In genomic region chr3:126274735-126275734, GRCh38 we compare ENCODE assay signal across 16 cellular contexts.
A peak's percentile ranks its signal among the peaks of the same experiment; 100 is the strongest.
DNase-seq lines count a peak whose midpoint lies in the region; ATAC-seq lines count a peak whose summit lies in the region.
"Had no signal": no experiment of that assay in that cellular context is flagged by ENCODE, and none has a peak within 500 bp of the region (broad histone marks: within the 10 kb centered on the region; RNA-seq: fewer than 3 reads in every experiment).

No MANE protein-coding gene starts in this region.

- intact Hi-C loops in activated CD4-positive, alpha-beta T cell treated with anti-CD3 and anti-CD28 coated beads, Interleukin-2, amount 10 ng/mL, durations not matched to agents 24 days and 14 days (cut with micrococcal nuclease): no loop called here

- no peaks in the 10 kb centered on the region for H3K36me3 Mint-ChIP-seq in activated CD4-positive, alpha-beta T cell treated with anti-CD3 and anti-CD28 coated beads, Interleukin-2, amount 10 ng/mL, durations not matched to agents 24 days and 14 days (ENCODE audit: low read depth)

- H3K4me1 Mint-ChIP-seq in activated CD4-positive, alpha-beta T cell treated with anti-CD3 and anti-CD28 coated beads, Interleukin-2, amount 10 ng/mL, durations not matched to agents 24 days and 14 days: no peaks in the 10 kb centered on the region

- ATAC-seq in left lobe of liver (peak; percentile 69), GM19455 (IDR thresholded peaks at IDR 0.05; ENCODE audit: unreplicated experiment) (no peak)

- H3K27me3 Mint-ChIP-seq in activated CD4-positive, alpha-beta T cell treated with anti-CD3 and anti-CD28 coated beads, Interleukin-2, amount 10 ng/mL, durations not matched to agents 24 days and 14 days: peaks cover 9% of the 10 kb centered on the region

- no peaks in the 10 kb centered on the region for H3K9me3 Mint-ChIP-seq in activated CD4-positive, alpha-beta T cell treated with anti-CD3 and anti-CD28 coated beads, Interleukin-2, amount 10 ng/mL, durations not matched to agents 24 days and 14 days

- no peak overlapping the region for H3K4me3 Mint-ChIP-seq in activated CD4-positive, alpha-beta T cell treated with anti-CD3 and anti-CD28 coated beads, Interleukin-2, amount 10 ng/mL, durations not matched to agents 24 days and 14 days

- DNase-seq in SIG-M5 treated with dmso at 0.1 percent for 504 hours (lab: John Stamatoyannopoulos, UW; ENCODE audit: unreplicated experiment) (peak; percentile 83), SIG-M5 (lab: John Stamatoyannopoulos, UW) (no peak), SKM-1 (lab: John Stamatoyannopoulos, UW; ENCODE audit: unreplicated experiment) (peak; percentile 77), left lobe of liver (ENCODE audit: low spot score) (peak; percentile 67), DMS114 treated with DMSO at 0.1 percent for 48 hours (lab: John Stamatoyannopoulos, UW; ENCODE audit: unreplicated experiment) (no peak)
- DNase-seq in activated CD4-positive, alpha-beta T cell treated with anti-CD3 and anti-CD28 coated beads, Interleukin-2, amount 10 ng/mL, durations not matched to agents 24 days and 14 days: no peak
- DNase-seq in stimulated activated CD4-positive, alpha-beta T cell treated with anti-CD3 and anti-CD28 coated beads, Interleukin-15, amount 100 ng/mL, for 24 hours: no peak
- DNase-seq: activated gamma-delta T cell; head of caudate nucleus; NCI-H1048; NCI-H2081; NCI-H510A treated with DMSO at 0.1 percent for 48 hours; stimulated activated CD4-positive, alpha-beta T cell treated with anti-CD3 and anti-CD28 coated beads, Interleukin-12 subunit alpha, Interleukin-12 subunit beta, amount 100 ng/mL, for 4 hours; substantia nigra; uterus had no signal

- H3K27ac Mint-ChIP-seq in activated CD4-positive, alpha-beta T cell treated with anti-CD3 and anti-CD28 coated beads, Interleukin-2, amount 10 ng/mL, durations not matched to agents 24 days and 14 days: no peak overlapping the region

Comparison
In these comparisons a context has a peak if more than half of its experiments do, and no peak if none do; other contexts are left out.
1. DNase-seq: peak in SIG-M5 treated with dmso at 0.1 percent for 504 hours (single experiment), SKM-1 (single experiment) and left lobe of liver (single experiment); none in SIG-M5 (single experiment), activated CD4-positive, alpha-beta T cell treated with anti-CD3 and anti-CD28 coated beads, Interleukin-2, amount 10 ng/mL, durations not matched to agents 24 days and 14 days (single experiment), DMS114 treated with DMSO at 0.1 percent for 48 hours (single experiment) and stimulated activated CD4-positive, alpha-beta T cell treated with anti-CD3 and anti-CD28 coated beads, Interleukin-15, amount 100 ng/mL, for 24 hours (single experiment).